Comparison of ENCODE assay signal across 8 cellular contexts in the genomic region with DNA sequence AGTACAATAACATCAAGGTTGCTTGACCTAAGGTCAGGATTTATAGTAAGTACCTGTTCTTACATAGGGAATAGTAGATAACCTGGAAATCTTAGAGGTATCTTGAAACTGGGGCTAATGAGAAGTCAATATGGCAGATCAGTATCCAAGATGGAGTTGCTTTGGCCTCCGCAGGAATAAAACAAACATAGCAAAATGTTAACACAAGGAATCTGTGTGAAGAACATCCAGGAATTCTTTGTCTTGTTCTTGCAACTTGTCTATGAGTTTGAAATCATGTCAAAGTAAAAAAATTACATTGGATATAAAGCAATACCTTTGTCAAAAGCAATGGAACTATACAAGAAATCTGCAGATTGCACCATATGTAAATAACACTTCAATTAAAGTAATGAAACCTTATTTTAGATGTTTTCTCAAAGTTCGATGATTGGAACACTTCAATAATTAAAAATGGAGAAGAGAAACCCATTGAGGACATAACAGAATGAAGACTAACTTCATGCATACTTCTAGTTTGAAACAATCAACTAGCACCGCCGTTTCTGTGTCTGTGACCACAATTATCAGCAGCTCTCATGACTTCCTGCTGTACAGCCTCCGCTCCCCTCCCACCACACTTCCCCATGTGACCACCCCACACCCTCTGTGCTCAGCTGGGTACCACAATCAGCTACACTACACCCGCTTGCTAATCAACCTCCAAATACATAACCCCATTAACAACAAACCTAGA. TPM values are rescaled to one million over a fixed set of nuclear protein-coding genes. Genes with fewer than 3 reads are reported as not detected.
DNase-seq lines count a peak whose midpoint lies in the region; ATAC-seq and TF ChIP-seq lines count a peak whose summit lies in the region.

No MANE protein-coding gene starts in this region.

- intact Hi-C loops in breast epithelium (cut with DNase I; ENCODE audit: low total_unique reads) = no loop called here

- H3K4me3 Mint-ChIP-seq in activated T-cell treated with anti-CD3 and anti-CD28 coated beads, Interleukin-2, amount 50 U/mL, for 24 hours = no peak overlapping the region

- no peaks in the 10 kb centered on the region for H3K9me3 ChIP-seq in breast epithelium

- no peaks in the 10 kb centered on the region for H3K4me1 ChIP-seq in breast epithelium

- ATAC-seq in GM21526 (IDR thresholded peaks at IDR 0.05; ENCODE audit: low FRiP score, unreplicated experiment) = peak; percentile 98

- DNase-seq in GM12865 (ENCODE audit: low read depth) (peak; percentile 71), KBM-7 (peak; percentile 79), breast epithelium (ENCODE audit: low spot score in 2 of 2) (no peak), coronary artery (ENCODE audit: low spot score) (no peak), HEK293T (ENCODE audit: extremely low spot score) (no peak)
- DNase-seq in activated T-cell treated with anti-CD3 and anti-CD28 coated beads, Interleukin-2, amount 50 U/mL, for 24 hours = no peak
- peak; percentile 15 for DNase-seq in stimulated activated CD8-positive, alpha-beta memory T cell treated with anti-CD3 and anti-CD28 coated beads, Interleukin-15, amount 100 ng/mL, for 1 hour (ENCODE audit: low read depth)

- POLR2A ChIA-PET in HEK293T (lab: Yijun Ruan, JAX) = no interaction called here

- no peaks in the 10 kb centered on the region for H3K36me3 ChIP-seq in breast epithelium

- no peak overlapping the region for H3K27ac ChIP-seq in breast epithelium
- no peak overlapping the region for H3K27ac ChIP-seq in coronary artery

- in situ Hi-C loops in KBM-7 (cut with MboI; ENCODE audit: low pct_unique_long_range_greater_than_20kb, low sequenced_read_pairs) = no loop called here

- CTCF ChIA-PET in HEK293T (lab: Yijun Ruan, JAX) = interaction anchor here (0.6 kb wide), 1 partner anchor 600 kb away, joined by 3 read pairs; no protein-coding TSS in a partner anchor

- H3K4me3 ChIP-seq in GM12865 (ENCODE audit: low read depth, low read length) (no peak overlapping the region), breast epithelium (no peak overlapping the region), coronary artery (no peak overlapping the region)

- TF ChIP-seq CTCF in GM12865 (IDR thresholded peaks at IDR 0.05; ENCODE audit: insufficient read depth, low read depth, low read length, missing control alignments) (no peak), breast epithelium (IDR thresholded peaks at IDR 0.05) (no peak), coronary artery (IDR thresholded peaks at IDR 0.05) (no peak)

- H3K27me3 ChIP-seq in breast epithelium = no peaks in the 10 kb centered on the region

- TF ChIP-seq POLR2A in breast epithelium (IDR thresholded peaks at IDR 0.05) = no peak

- H3K36me3 Mint-ChIP-seq in activated T-cell treated with anti-CD3 and anti-CD28 coated beads, Interleukin-2, amount 50 U/mL, for 24 hours (ENCODE audit: low read depth) = peaks cover 16% of the 10 kb centered on the region

- no peaks in the 10 kb centered on the region for H3K9me3 Mint-ChIP-seq in activated T-cell treated with anti-CD3 and anti-CD28 coated beads, Interleukin-2, amount 50 U/mL, for 24 hours

- H3K27me3 Mint-ChIP-seq in activated T-cell treated with anti-CD3 and anti-CD28 coated beads, Interleukin-2, amount 50 U/mL, for 24 hours = no peaks in the 10 kb centered on the region

- peak overlapping the region; percentile 69 for H3K27ac Mint-ChIP-seq in activated T-cell treated with anti-CD3 and anti-CD28 coated beads, Interleukin-2, amount 50 U/mL, for 24 hours

- H3K4me1 Mint-ChIP-seq in activated T-cell treated with anti-CD3 and anti-CD28 coated beads, Interleukin-2, amount 50 U/mL, for 24 hours (ENCODE audit: low read depth) = peaks cover 18% of the 10 kb centered on the region

TF ChIP-seq in HEK293T, 16 proteins besides CTCF, POLR2A, EP300 and RAD21:
- TF ChIP-seq L3MBTL2 (conservative IDR thresholded peaks at IDR 0.05) (no peak), LEF1 (IDR thresholded peaks at IDR 0.05; ENCODE audit: borderline replicate concordance) (no peak), ELF4 (IDR thresholded peaks at IDR 0.05) (no peak), CTBP1 (IDR thresholded peaks at IDR 0.05; ENCODE audit: borderline replicate concordance) (no peak), BHLHE40 (IDR thresholded peaks at IDR 0.05; ENCODE audit: borderline replicate concordance) (no peak), FOXA1 (IDR thresholded peaks at IDR 0.05) (no peak), TARDBP (IDR thresholded peaks at IDR 0.05) (no peak), SP1 (IDR thresholded peaks at IDR 0.05) (no peak), ZNF384 (IDR thresholded peaks at IDR 0.05) (no peak)
- TF ChIP-seq, protein P1, sequence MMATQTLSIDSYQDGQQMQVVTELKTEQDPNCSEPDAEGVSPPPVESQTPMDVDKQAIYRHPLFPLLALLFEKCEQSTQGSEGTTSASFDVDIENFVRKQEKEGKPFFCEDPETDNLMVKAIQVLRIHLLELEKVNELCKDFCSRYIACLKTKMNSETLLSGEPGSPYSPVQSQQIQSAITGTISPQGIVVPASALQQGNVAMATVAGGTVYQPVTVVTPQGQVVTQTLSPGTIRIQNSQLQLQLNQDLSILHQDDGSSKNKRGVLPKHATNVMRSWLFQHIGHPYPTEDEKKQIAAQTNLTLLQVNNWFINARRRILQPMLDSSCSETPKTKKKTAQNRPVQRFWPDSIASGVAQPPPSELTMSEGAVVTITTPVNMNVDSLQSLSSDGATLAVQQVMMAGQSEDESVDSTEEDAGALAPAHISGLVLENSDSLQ (IDR thresholded peaks at IDR 0.05) = no peak

RNA-seq across cellular contexts. Expression of a gene that starts 27.6 kb away (rescaled TPM):
- 10 to 100 TPM; 12.5 to 17.0 (median 13.0) TPM for total RNA-seq in breast epithelium

RNA-seq across cellular contexts. Expression of a gene that starts 27.8 kb away (rescaled TPM):
- 100 to 1,000 TPM; 160 to 236 (median 202) TPM for total RNA-seq in breast epithelium

Comparison
In these comparisons a context has a peak if more than half of its experiments do, and no peak if none do; other contexts are left out.
1. DNase-seq: peak in GM12865 (single experiment), KBM-7 (single experiment) and stimulated activated CD8-positive, alpha-beta memory T cell treated with anti-CD3 and anti-CD28 coated beads, Interleukin-15, amount 100 ng/mL, for 1 hour (single experiment); none in activated T-cell treated with anti-CD3 and anti-CD28 coated beads, Interleukin-2, amount 50 U/mL, for 24 hours (single experiment), breast epithelium (0 of 2), coronary artery (single experiment) and HEK293T (single experiment).